ENCODE assay signal across 20 cellular contexts in the genomic region with DNA sequence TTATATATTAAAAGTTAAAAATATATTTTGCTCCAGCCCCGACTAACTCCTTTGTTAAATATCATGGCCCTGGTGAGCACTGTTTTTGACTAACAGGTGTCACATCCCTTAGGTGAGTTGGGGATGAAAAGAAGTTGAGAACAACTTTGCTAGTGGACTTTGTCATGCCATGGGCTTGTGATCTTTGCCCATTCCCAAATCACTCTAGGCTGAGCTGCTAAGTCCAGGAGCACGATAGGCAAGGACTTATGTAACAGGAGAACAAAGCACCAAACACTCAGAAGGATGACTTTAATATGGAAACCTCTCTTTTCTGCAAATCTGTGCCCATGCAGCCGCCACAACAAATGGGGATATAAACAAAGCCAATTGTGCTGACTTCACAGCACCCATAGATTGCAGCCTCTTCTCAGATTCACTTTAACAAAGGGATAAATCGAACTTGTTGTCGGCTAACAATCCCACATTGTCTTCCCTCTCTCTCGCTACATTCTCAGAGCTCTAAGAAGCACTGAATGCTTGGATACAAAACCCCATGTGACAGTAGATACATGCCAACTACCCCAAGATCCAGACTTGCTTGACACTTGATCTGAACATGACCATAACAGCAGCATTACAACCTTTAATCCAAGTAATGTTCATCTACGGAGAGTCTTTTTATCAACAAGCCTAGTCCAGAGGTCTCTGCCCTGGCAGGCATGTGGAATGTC.
DNase-seq lines count a peak whose midpoint lies in the region; TF ChIP-seq lines count a peak whose summit lies in the region.
"Had no signal": no experiment of that assay in that cellular context is flagged by ENCODE, and none has a peak within 500 bp of the region (broad histone marks: within the 10 kb centered on the region; RNA-seq: fewer than 3 reads in every experiment).

No MANE protein-coding gene starts in this region.

- DNase-seq in foreskin melanocyte (peak; percentile 97), midbrain (lab: John Stamatoyannopoulos, UW) (peak; percentile 89), substantia nigra (lab: John Stamatoyannopoulos, UW) (peak in 41 of 49 donors; percentile 11 to 89 (median 52)), kidney glomerular epithelial cell (lab: John Stamatoyannopoulos, UW) (no peak), GM20000 (ENCODE audit: low spot score) (no peak), prostate gland (ENCODE audit: low spot score) (no peak), GM13977 (ENCODE audit: low spot score) (no peak)
- DNase-seq: activated CD4-positive, alpha-beta T cell treated with anti-CD3 and anti-CD28 coated beads for 48 hours; activated CD8-positive, alpha-beta memory T cell treated with anti-CD3 and anti-CD28 coated beads, Interleukin-2, amount 10 ng/mL, durations not matched to agents 7 days and 5 days; COR-L47; effector CD8-positive, alpha-beta T cell; EL; heart right ventricle; NCI-H1417 treated with DMSO at 0.1 percent for 48 hours; NCI-H524; stimulated activated naive B cell treated with anti-CD40 and anti-IgM and Interleukin-4, amounts not matched to agents 10 μg/mL and 1 μg/mL and 100 μg/mL, for 72 hours; SW 1271; trophoblast cell had no signal

- TF ChIP-seq CTCF in GM20000 (IDR thresholded peaks at IDR 0.05; ENCODE audit: extremely low read depth, missing control alignments), result no peak
- TF ChIP-seq CTCF in prostate gland (IDR thresholded peaks at IDR 0.05), result no peak
- TF ChIP-seq CTCF in GM13977 (IDR thresholded peaks at IDR 0.05; ENCODE audit: extremely low read depth, insufficient read depth, missing control alignments), result no peak

- H3K27me3 ChIP-seq in prostate gland (replicated peaks; ENCODE audit: insufficient read depth), result no peaks in the 10 kb centered on the region
- H3K27me3 ChIP-seq: cardiac muscle cell, heart right ventricle had no signal

- no peaks in the 10 kb centered on the region for H3K4me1 ChIP-seq in prostate gland (replicated peaks)

- no peak for TF ChIP-seq POLR2A in prostate gland (IDR thresholded peaks at IDR 0.05)

- WGBS in prostate gland, result 87% methylated on average over 7 of the region's 7 CpGs

- intact Hi-C loops in prostate gland (cut with DNase I), result no loop called here

- peak overlapping the region; percentile 98 for H3K27ac ChIP-seq in angular gyrus (ENCODE audit: low read depth, low read length)
- peak overlapping the region; percentile 98 for H3K27ac ChIP-seq in substantia nigra (ENCODE audit: low read depth, low read length, poor library complexity, severe bottlenecking)
- H3K27ac ChIP-seq in prostate gland, result no peak overlapping the region
- H3K27ac ChIP-seq: cardiac muscle cell had no signal

- no peaks in the 10 kb centered on the region for H3K36me3 ChIP-seq in prostate gland
- H3K36me3 ChIP-seq: cardiac muscle cell, heart right ventricle had no signal

- in situ Hi-C loops in GM13977 (cut with MboI; ENCODE audit: low pct_unique_long_range_greater_than_20kb, low sequenced_read_pairs, unreplicated experiment), result no loop called here

- no peak overlapping the region for H3K4me3 ChIP-seq in prostate gland
- H3K4me3 ChIP-seq: cardiac muscle cell, heart right ventricle had no signal

- H3K9me3 ChIP-seq in prostate gland, result no peaks in the 10 kb centered on the region

Comparison
In these comparisons a context has a peak if more than half of its experiments do, and no peak if none do; other contexts are left out.
1. H3K27ac ChIP-seq: peak in angular gyrus (single experiment) and substantia nigra (single experiment); none in prostate gland (0 of 2).
2. DNase-seq: peak in foreskin melanocyte (single experiment), midbrain (single experiment) and substantia nigra (41 of 49); none in kidney glomerular epithelial cell (single experiment), GM20000 (single experiment), prostate gland (single experiment) and GM13977 (single experiment).